Comparison of ENCODE assay signal across 25 cellular contexts in genomic region chr10:114751856-114752255, GRCh38.
DNase-seq lines count a peak whose midpoint lies in the region; ATAC-seq and TF ChIP-seq lines count a peak whose summit lies in the region.
"Had no signal": no experiment of that assay in that cellular context is flagged by ENCODE, and none has a peak within 500 bp of the region (broad histone marks: within the 10 kb centered on the region; RNA-seq: fewer than 3 reads in every experiment).

No MANE protein-coding gene starts in this region.

- POLR2A ChIA-PET in MCF 10A (lab: Yijun Ruan, JAX) = interaction anchor here (0.6 to 1.1 kb wide), 3 partner anchors 14 to 103 kb away, joined by 3 read pairs; no protein-coding TSS in a partner anchor

- no TSS peak for BruUV-seq in MCF 10A (replicated peaks; lab: Mats Ljungman, UMichigan)

- H3K27ac ChIP-seq in breast epithelium (no peak overlapping the region), transverse colon (peak overlapping the region in 1 of 4 donors; percentile 34)
- H3K27ac ChIP-seq: 22Rv1, neural progenitor cell, upper lobe of left lung had no signal

- H3K4me3 ChIP-seq in breast epithelium (no peak overlapping the region), fibroblast of mammary gland (ENCODE audit: control insufficient read depth, low read depth, low read length) (no peak overlapping the region), transverse colon (no peak overlapping the region)
- H3K4me3 ChIP-seq: GM23338, heart right ventricle, neural progenitor cell, sigmoid colon, upper lobe of left lung had no signal

- no peak overlapping the region for H3K4me3 Mint-ChIP-seq in MCF 10A (ENCODE audit: unreplicated experiment)
- H3K4me3 Mint-ChIP-seq: activated CD8-positive, alpha-beta T cell treated with anti-CD3 and anti-CD28 coated beads for 36 hours; CD8-positive, alpha-beta memory T cell; GM23338; memory B cell; neural progenitor cell had no signal

- no peaks in the 10 kb centered on the region for H3K27me3 Mint-ChIP-seq in MCF 10A (ENCODE audit: insufficient read depth, unreplicated experiment)

- CTCF ChIA-PET in MCF 10A (lab: Yijun Ruan, JAX) = interaction anchor here (0.5 kb wide), 2 partner anchors 42 to 165 kb away, joined by 3 to 4 read pairs; no protein-coding TSS in a partner anchor

- intact Hi-C loops in MCF 10A (cut with micrococcal nuclease) = no loop called here
- intact Hi-C loops in breast epithelium (cut with DNase I; ENCODE audit: low total_unique reads) = no loop called here
- intact Hi-C loops in transverse colon (cut with DNase I; ENCODE audit: low total_unique reads) = no loop called here

- TF ChIP-seq EP300 in transverse colon (IDR thresholded peaks at IDR 0.05; ENCODE audit: low read depth) = peak; percentile 6

- in situ Hi-C loops in transverse colon (cut with MboI; ENCODE audit: low pct_ligation_motif_present in 1 of 4, low pct_unique_long_range_greater_than_20kb in 1 of 4, low sequenced_read_pairs in 3 of 4) = no loop called here

- peaks cover 6% of the 10 kb centered on the region for H3K9me3 Mint-ChIP-seq in MCF 10A (ENCODE audit: unreplicated experiment)
- H3K9me3 Mint-ChIP-seq: activated CD8-positive, alpha-beta T cell treated with anti-CD3 and anti-CD28 coated beads for 36 hours; CD8-positive, alpha-beta memory T cell; GM23338 had no signal

- peaks cover 8% of the 10 kb centered on the region for H3K36me3 Mint-ChIP-seq in MCF 10A (ENCODE audit: insufficient read depth, unreplicated experiment)
- H3K36me3 Mint-ChIP-seq: CD8-positive, alpha-beta memory T cell; neural progenitor cell had no signal

- TF ChIP-seq CTCF in MCF 10A (IDR thresholded peaks at IDR 0.05; ENCODE audit: unreplicated experiment) (no peak), breast epithelium (IDR thresholded peaks at IDR 0.05) (no peak), fibroblast of mammary gland (conservative IDR thresholded peaks at IDR 0.05; ENCODE audit: control insufficient read depth, insufficient read depth, low read depth, low read length) (no peak), transverse colon (IDR thresholded peaks at IDR 0.05) (no peak)

- DNase-seq in MCF 10A (ENCODE audit: unreplicated experiment) (peak; percentile 88), breast epithelium (ENCODE audit: low spot score in 2 of 2) (no peak), fibroblast of mammary gland (ENCODE audit: low read depth) (peak; percentile 70), transverse colon (no peak), HuH-7.5 (ENCODE audit: low spot score) (no peak), NCI-H1930 (lab: John Stamatoyannopoulos, UW) (no peak)
- DNase-seq: activated CD8-positive, alpha-beta T cell treated with anti-CD3 and anti-CD28 coated beads for 36 hours; activated gamma-delta T cell treated with Interleukin-2 at 50 U/mL for 16 hours; AML-193; CD8-positive, alpha-beta memory T cell; heart right ventricle; Kasumi-1; left cardiac atrium; NCI-H1092; NCI-H2029 treated with DMSO at 0.1 percent for 48 hours; NCI-H446; SIG-M5; sigmoid colon; upper lobe of left lung had no signal

- H3K9me3 ChIP-seq in breast epithelium (no peaks in the 10 kb centered on the region), transverse colon (no peaks in the 10 kb centered on the region)
- H3K9me3 ChIP-seq: heart right ventricle, sigmoid colon, upper lobe of left lung had no signal

- H3K36me3 ChIP-seq in breast epithelium (no peaks in the 10 kb centered on the region), transverse colon (no peaks in the 10 kb centered on the region)
- H3K36me3 ChIP-seq: heart right ventricle, neural progenitor cell, sigmoid colon, upper lobe of left lung had no signal

- H3K27me3 ChIP-seq in breast epithelium (no peaks in the 10 kb centered on the region), transverse colon (no peaks in the 10 kb centered on the region)
- H3K27me3 ChIP-seq: heart right ventricle, neural progenitor cell, sigmoid colon, upper lobe of left lung had no signal

- H3K27ac Mint-ChIP-seq in MCF 10A (ENCODE audit: low read depth, unreplicated experiment) = no peak overlapping the region
- H3K27ac Mint-ChIP-seq: activated CD8-positive, alpha-beta T cell treated with anti-CD3 and anti-CD28 coated beads for 36 hours; CD8-positive, alpha-beta memory T cell; GM23338; memory B cell; neural progenitor cell had no signal

- H3K4me1 ChIP-seq in breast epithelium (no peaks in the 10 kb centered on the region), transverse colon (peaks cover 0 to 4% (median 2%) of the 10 kb centered on the region in 4 donors)
- H3K4me1 ChIP-seq: neural progenitor cell had no signal

- peak; percentile 22; the same call in 1 of the 3 replicates for ATAC-seq in SK-N-SH treated with all-trans-retinoic acid at 6 μM for 48 hours
- ATAC-seq in GM18861 (IDR thresholded peaks at IDR 0.05; ENCODE audit: unreplicated experiment) = no peak
- ATAC-seq: activated CD8-positive, alpha-beta T cell treated with anti-CD3 and anti-CD28 coated beads for 36 hours; GM23338 had no signal

- no peak for TF ChIP-seq POLR2A in breast epithelium (IDR thresholded peaks at IDR 0.05)
- TF ChIP-seq POLR2A in transverse colon (IDR thresholded peaks at IDR 0.05) = no peak

- H3K4me1 Mint-ChIP-seq in MCF 10A (ENCODE audit: insufficient read depth, unreplicated experiment) = peaks cover 12% of the 10 kb centered on the region
- H3K4me1 Mint-ChIP-seq: CD8-positive, alpha-beta memory T cell; GM23338; memory B cell had no signal

- WGBS in transverse colon (ENCODE audit: low coverage in 1 of 2), 2 donors = 82 to 100% methylated on average over 1 to 3 of the region's 3 CpGs

TF ChIP-seq in SK-N-SH treated with all-trans-retinoic acid at 6 μM for 48 hours, 23 proteins besides CTCF, POLR2A, EP300 and RAD21:
- TF ChIP-seq BACH2 (CRISPR knock-in tag; IDR thresholded peaks at IDR 0.05; ENCODE audit: borderline replicate concordance) (no peak), SNAI2 (CRISPR knock-in tag; IDR thresholded peaks at IDR 0.05) (no peak), ZFP30 (CRISPR knock-in tag; IDR thresholded peaks at IDR 0.05) (no peak), TSHZ2 (CRISPR knock-in tag; IDR thresholded peaks at IDR 0.05) (no peak), TCF4 (CRISPR knock-in tag; IDR thresholded peaks at IDR 0.05; ENCODE audit: borderline replicate concordance) (no peak), ZFP3 (CRISPR knock-in tag; IDR thresholded peaks at IDR 0.05) (no peak), ZNF8 (CRISPR knock-in tag; IDR thresholded peaks at IDR 0.05) (no peak), CREB5 (CRISPR knock-in tag; IDR thresholded peaks at IDR 0.05; ENCODE audit: low read depth) (no peak)

Comparison
In these comparisons a context has a peak if more than half of its experiments do, and no peak if none do; other contexts are left out.
1. DNase-seq: peak in MCF 10A (single experiment) and fibroblast of mammary gland (single experiment); none in breast epithelium (0 of 2), transverse colon (single experiment), HuH-7.5 (single experiment) and NCI-H1930 (0 of 2).